22 cellular contexts compared by ENCODE assay signal in genomic region chr12:128137140-128137539, GRCh38.
DNase-seq lines count a peak whose midpoint lies in the region; ATAC-seq and TF ChIP-seq lines count a peak whose summit lies in the region.
"Had no signal": no experiment of that assay in that cellular context is flagged by ENCODE, and none has a peak within 500 bp of the region (broad histone marks: within the 10 kb centered on the region; RNA-seq: fewer than 3 reads in every experiment).

No MANE protein-coding gene starts in this region.

- no peaks in the 10 kb centered on the region for H3K9me3 ChIP-seq in PC-3 (ENCODE audit: low read length)
- H3K9me3 ChIP-seq: tibial nerve had no signal

- H3K36me3 ChIP-seq in PC-3 (ENCODE audit: low read depth, low read length): no peaks in the 10 kb centered on the region
- H3K36me3 ChIP-seq: tibial nerve had no signal

- ATAC-seq in GM19043 (IDR thresholded peaks at IDR 0.05; ENCODE audit: low read depth, unreplicated experiment): peak; percentile 88
- ATAC-seq in GM21825 (IDR thresholded peaks at IDR 0.05; ENCODE audit: unreplicated experiment): peak; percentile 67
- ATAC-seq in HG03175 (IDR thresholded peaks at IDR 0.05; ENCODE audit: unreplicated experiment): peak; percentile 65
- no peak for ATAC-seq in PC-3
- no peak for ATAC-seq in GM21526 (IDR thresholded peaks at IDR 0.05; ENCODE audit: low FRiP score, unreplicated experiment)
- ATAC-seq: K562 had no signal

- BruUV-seq in PC-3 (replicated peaks; lab: Mats Ljungman, UMichigan): no TSS peak

- H3K27me3 Mint-ChIP-seq in activated T-cell treated with anti-CD3 and anti-CD28 coated beads, Interleukin-2, amount 50 U/mL, for 24 hours: no peaks in the 10 kb centered on the region

- H3K9me3 Mint-ChIP-seq in activated T-cell treated with anti-CD3 and anti-CD28 coated beads, Interleukin-2, amount 50 U/mL, for 24 hours: peaks cover 6% of the 10 kb centered on the region
- H3K9me3 Mint-ChIP-seq: mesothelial cell of epicardium had no signal

- intact Hi-C loops in PC-3 (cut with micrococcal nuclease): no loop called here

- TF ChIP-seq CTCF in PC-3 (conservative IDR thresholded peaks at IDR 0.05; ENCODE audit: low read depth, low read length): no peak

- H3K4me3 Mint-ChIP-seq in activated T-cell treated with anti-CD3 and anti-CD28 coated beads, Interleukin-2, amount 50 U/mL, for 24 hours: no peak overlapping the region
- H3K4me3 Mint-ChIP-seq: mesothelial cell of epicardium, nephron progenitor cell had no signal

- CTCF ChIA-PET in PC-3 (lab: Charles Lee): no interaction called here

- no peaks in the 10 kb centered on the region for H4K20me1 ChIP-seq in PC-3 (ENCODE audit: low read length)

- H3K4me1 ChIP-seq in PC-3 (ENCODE audit: insufficient read depth, low read length): peaks cover 15% of the 10 kb centered on the region
- H3K4me1 ChIP-seq: tibial nerve had no signal

- H3K9ac ChIP-seq in PC-3 (ENCODE audit: low read length): no peak overlapping the region

- H2AFZ ChIP-seq in PC-3 (ENCODE audit: low read length): no peak overlapping the region

- POLR2A ChIA-PET in PC-3 (lab: Charles Lee; ENCODE audit: unreplicated experiment): no interaction called here

- in situ Hi-C loops in G401 (cut with HindIII; ENCODE audit: low sequenced_read_pairs): no loop called here

- no peak overlapping the region for H3K27ac Mint-ChIP-seq in activated T-cell treated with anti-CD3 and anti-CD28 coated beads, Interleukin-2, amount 50 U/mL, for 24 hours
- H3K27ac Mint-ChIP-seq: mesothelial cell of epicardium, nephron progenitor cell had no signal

- no peak overlapping the region for H3K4me3 ChIP-seq in PC-3 (ENCODE audit: low read length)
- H3K4me3 ChIP-seq: K562, tibial nerve had no signal

- H3K36me3 Mint-ChIP-seq in activated T-cell treated with anti-CD3 and anti-CD28 coated beads, Interleukin-2, amount 50 U/mL, for 24 hours (ENCODE audit: low read depth): no peaks in the 10 kb centered on the region
- H3K36me3 Mint-ChIP-seq: mesothelial cell of epicardium had no signal

- no peaks in the 10 kb centered on the region for H3K4me1 Mint-ChIP-seq in activated T-cell treated with anti-CD3 and anti-CD28 coated beads, Interleukin-2, amount 50 U/mL, for 24 hours (ENCODE audit: low read depth)

- H3F3A ChIP-seq in PC-3 (ENCODE audit: low read length, unreplicated experiment): no peaks in the 10 kb centered on the region

- peaks cover 38% of the 10 kb centered on the region for H3K27me3 ChIP-seq in PC-3 (ENCODE audit: low read length)
- H3K27me3 ChIP-seq: tibial nerve had no signal

- H3K79me2 ChIP-seq in PC-3 (ENCODE audit: low read length): no peaks in the 10 kb centered on the region

- no peaks in the 10 kb centered on the region for H3K9me2 ChIP-seq in PC-3 (replicated peaks; ENCODE audit: low read length)

- DNase-seq in PC-3 (peak; percentile 9), G401 (ENCODE audit: low spot score) (no peak), kidney tubule cell (ENCODE audit: low spot score) (no peak)
- no peak for DNase-seq in activated T-cell treated with anti-CD3 and anti-CD28 coated beads, Interleukin-2, amount 50 U/mL, for 24 hours
- DNase-seq: activated CD4-positive, alpha-beta T cell treated with anti-CD3 and anti-CD28 coated beads, Interleukin-2, amount 50 U/mL, for 1 hour; activated naive CD4-positive, alpha-beta T cell treated with Interleukin-2 at 50 U/mL for 16 hours; foreskin fibroblast; GDM1; kidney glomerular epithelial cell; NCI-H2171; nephron progenitor cell; NK-92 treated with Interleukin-12 subunit alpha and Interleukin-12 subunit beta, amount 100 ng/mL, for 24 hours; stimulated activated CD4-positive, alpha-beta T cell treated with anti-CD3 and anti-CD28 coated beads, Interleukin-12 subunit alpha, Interleukin-12 subunit beta, amount 100 ng/mL, for 4 hours; stimulated activated naive CD4-positive, alpha-beta T cell had no signal

- H3K27ac ChIP-seq in PC-3 (ENCODE audit: low read length): no peak overlapping the region
- H3K27ac ChIP-seq: RWPE1, tibial nerve had no signal

- H3K4me2 ChIP-seq in PC-3 (ENCODE audit: low read length): no peak overlapping the region

Comparison
In these comparisons a context has a peak if more than half of its experiments do, and no peak if none do; other contexts are left out.
1. ATAC-seq: peak in GM19043 (single experiment), GM21825 (single experiment) and HG03175 (single experiment); none in PC-3 (single experiment) and GM21526 (single experiment).